ENCODE assay signal across 8 cellular contexts in genomic region chr16:31386157-31386984, GRCh38. TPM values are rescaled to one million over a fixed set of nuclear protein-coding genes. Genes with fewer than 3 reads are reported as not detected.
DNase-seq lines count a peak whose midpoint lies in the region; ATAC-seq and TF ChIP-seq lines count a peak whose summit lies in the region.

No MANE protein-coding gene starts in this region.

- no peaks in the 10 kb centered on the region for H3K36me3 Mint-ChIP-seq in chondrocyte (ENCODE audit: low read depth)

- H3K27me3 Mint-ChIP-seq in chondrocyte (ENCODE audit: low read depth): peaks cover 28% of the 10 kb centered on the region

- ATAC-seq in HG03457 (IDR thresholded peaks at IDR 0.05; ENCODE audit: unreplicated experiment) (no peak), GM21576 (IDR thresholded peaks at IDR 0.05; ENCODE audit: unreplicated experiment) (no peak)

- H3K4me3 Mint-ChIP-seq in chondrocyte (ENCODE audit: unreplicated experiment): no peak overlapping the region

- peak; percentile 39 for DNase-seq in activated CD4-positive, alpha-beta T cell treated with anti-CD3 and anti-CD28 coated beads for 48 hours
- no peak for DNase-seq in activated CD4-positive, alpha-beta T cell treated with anti-CD3 and anti-CD28 coated beads, Interleukin-2, amount 50 U/mL, for 1 hour
- DNase-seq in NAMALWA (ENCODE audit: low spot score): peak; percentile 94
- DNase-seq in dermis blood vessel endothelial cell: peak; percentile 10
- peak; percentile 11 to 33 (median 17) for DNase-seq in stimulated activated CD4-positive, alpha-beta T cell treated with anti-CD3 and anti-CD28 coated beads, TNF-alpha, amount 100 ng/mL, for 48 hours (ENCODE audit: low read depth in 3 of 3)
- DNase-seq in chondrocyte (ENCODE audit: low spot score): no peak

- H3K27ac Mint-ChIP-seq in chondrocyte (ENCODE audit: unreplicated experiment): no peak overlapping the region

- H3K4me1 Mint-ChIP-seq in chondrocyte (ENCODE audit: low read depth): no peaks in the 10 kb centered on the region

- no peak for TF ChIP-seq CTCF in chondrocyte (IDR thresholded peaks at IDR 0.05)

- H3K9me3 Mint-ChIP-seq in chondrocyte (ENCODE audit: low read depth): peaks cover 3% of the 10 kb centered on the region

RNA-seq across cellular contexts. Expression of gene ITGAD, which starts 6.8 kb away (rescaled TPM):
- total RNA-seq in dermis blood vessel endothelial cell (not detected in 2 replicates), chondrocyte (not detected in 3 replicates)

RNA-seq across cellular contexts. Expression of gene ITGAX, which starts 31.4 kb away (rescaled TPM):
- total RNA-seq in dermis blood vessel endothelial cell: 0.14 and 0.34 TPM in 2 replicates
- total RNA-seq in chondrocyte: not detected in 3 replicates

RNA-seq across cellular contexts. Expression of gene COX6A2, which starts 41.8 kb away (rescaled TPM):
- total RNA-seq in dermis blood vessel endothelial cell: not detected in 2 replicates
- total RNA-seq in chondrocyte: not detected in 3 replicates

RNA-seq across cellular contexts. Expression of gene ZNF843, which starts 56.2 kb away (rescaled TPM):
- total RNA-seq in dermis blood vessel endothelial cell (0.05 and 0.17 TPM in 2 replicates), chondrocyte (2.3 to 3.7 TPM (median 2.8 TPM) in 3 replicates)

Comparison
In these comparisons a context has a peak if more than half of its experiments do, and no peak if none do; other contexts are left out.
1. DNase-seq: peak in activated CD4-positive, alpha-beta T cell treated with anti-CD3 and anti-CD28 coated beads for 48 hours (single experiment), NAMALWA (single experiment), dermis blood vessel endothelial cell (single experiment) and stimulated activated CD4-positive, alpha-beta T cell treated with anti-CD3 and anti-CD28 coated beads, TNF-alpha, amount 100 ng/mL, for 48 hours (3 of 3); none in activated CD4-positive, alpha-beta T cell treated with anti-CD3 and anti-CD28 coated beads, Interleukin-2, amount 50 U/mL, for 1 hour (single experiment) and chondrocyte (single experiment).